In the genomic region with DNA sequence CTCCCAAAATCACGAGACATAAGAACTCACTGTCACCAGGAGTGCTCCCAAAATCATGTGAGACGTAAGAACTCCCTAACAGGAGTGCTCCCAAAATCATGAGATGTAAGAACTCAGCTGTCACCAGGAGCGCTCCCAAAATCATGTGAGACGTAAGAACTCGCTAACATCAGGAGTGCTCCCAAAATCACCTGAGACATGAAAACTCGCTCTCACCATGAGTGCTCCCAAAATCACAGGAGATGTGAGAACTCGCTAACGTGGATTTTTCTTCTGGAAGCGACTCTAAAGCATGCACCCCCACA, we compare ENCODE assay signal across 15 cellular contexts. TPM values are rescaled to one million over a fixed set of nuclear protein-coding genes. Genes with fewer than 3 reads are reported as not detected.
DNase-seq lines count a peak whose midpoint lies in the region; ATAC-seq, FAIRE-seq and TF ChIP-seq lines count a peak whose summit lies in the region.
"Had no signal": no experiment of that assay in that cellular context is flagged by ENCODE, and none has a peak within 500 bp of the region (broad histone marks: within the 10 kb centered on the region; RNA-seq: fewer than 3 reads in every experiment).

No MANE protein-coding gene starts in this region.

- H3K36me3 ChIP-seq in adipocyte (ENCODE audit: control insufficient read depth, insufficient read depth, low read length, severe bottlenecking) (peaks cover 96% of the 10 kb centered on the region), mesendoderm (ENCODE audit: control insufficient read depth, insufficient read depth, low read length) (peaks cover 13% of the 10 kb centered on the region), gastrocnemius medialis (peaks cover 0 to 78% of the 10 kb centered on the region in 2 donors)

- no peak overlapping the region for H3K4me2 ChIP-seq in mesendoderm (ENCODE audit: low read length)

- H3K27me3 ChIP-seq in adipocyte (replicated peaks; ENCODE audit: control insufficient read depth, insufficient read depth, low read length): no peaks in the 10 kb centered on the region
- no peaks in the 10 kb centered on the region for H3K27me3 ChIP-seq in mesendoderm (ENCODE audit: insufficient read depth, low read length, poor library complexity)
- H3K27me3 ChIP-seq in gastrocnemius medialis: no peaks in the 10 kb centered on the region

- no peak overlapping the region for H4K8ac ChIP-seq in mesendoderm (ENCODE audit: low read depth, low read length)

- H3K4me1 ChIP-seq in adipocyte (ENCODE audit: control insufficient read depth, insufficient read depth, low read length) (no peaks in the 10 kb centered on the region), mesendoderm (ENCODE audit: control insufficient read depth, low read depth, low read length) (no peaks in the 10 kb centered on the region), gastrocnemius medialis (no peaks in the 10 kb centered on the region)

- no peak overlapping the region for H2BK5ac ChIP-seq in mesendoderm (ENCODE audit: low read length)

- no peak for TF ChIP-seq CTCF in D721Med (IDR thresholded peaks at IDR 0.05; ENCODE audit: insufficient read depth, missing control alignments)
- TF ChIP-seq CTCF in gastrocnemius medialis (IDR thresholded peaks at IDR 0.05 in 4 of 5, conservative IDR thresholded peaks at IDR 0.05 in 1 of 5): no peak

- H3K4me3 ChIP-seq in adipocyte (ENCODE audit: low read length) (peak overlapping the region; percentile 55), mesendoderm (ENCODE audit: low read length) (no peak overlapping the region), gastrocnemius medialis (no peak overlapping the region)

- in situ Hi-C loops in gastrocnemius medialis (cut with MboI; ENCODE audit: low sequenced_read_pairs in 4 of 4): no loop called here

- DNase-seq in D721Med (ENCODE audit: insufficient read length, low spot score): no peak
- no peak for DNase-seq in adipocyte (ENCODE audit: low read depth)
- DNase-seq in fibroblast of peridontal ligament (ENCODE audit: extremely low read depth): peak; percentile 4
- DNase-seq in mesendoderm: peak; percentile 7
- no peak for DNase-seq in putamen (ENCODE audit: low spot score)
- no peak for DNase-seq in gastrocnemius medialis
- no peak for DNase-seq in SKM-1 (lab: John Stamatoyannopoulos, UW; ENCODE audit: unreplicated experiment)
- DNase-seq: C1 segment of cervical spinal cord; Calu3; CD4-positive, alpha-beta T cell; DMS79; HCEC 1CT; HFFc6 had no signal

- peak; percentile 11 for FAIRE-seq in D721Med (lab: Jason Lieb, UNC)
- FAIRE-seq: GM12891, HTR-8/SVneo had no signal

- no peak overlapping the region for H2BK15ac ChIP-seq in mesendoderm (replicated peaks; ENCODE audit: low read depth)

- no peak overlapping the region for H3K23ac ChIP-seq in mesendoderm (ENCODE audit: low read length)

- no peak for ATAC-seq in gastrocnemius medialis

- no peaks in the 10 kb centered on the region for H3K79me2 ChIP-seq in mesendoderm (ENCODE audit: control insufficient read depth, insufficient read depth, low read length)

- intact Hi-C loops in gastrocnemius medialis (cut with DNase I; ENCODE audit: low total_unique reads): no loop called here

- no peak overlapping the region for H2BK120ac ChIP-seq in mesendoderm (ENCODE audit: low read depth, low read length)

- no peak overlapping the region for H2AK5ac ChIP-seq in mesendoderm (ENCODE audit: low read length)

- H3K56ac ChIP-seq in mesendoderm (ENCODE audit: low read length): no peak overlapping the region

- no CpG with 5 or more reads among the region's 9 CpGs for WGBS in mesendoderm (ENCODE audit: extremely low coverage, insufficient coverage, low lambda C conversion rate)

- H3K9ac ChIP-seq in adipocyte (ENCODE audit: low read length): no peak overlapping the region
- no peak overlapping the region for H3K9ac ChIP-seq in mesendoderm (ENCODE audit: low read length)

- H3K79me1 ChIP-seq in mesendoderm (ENCODE audit: low read length): no peaks in the 10 kb centered on the region

- no peak overlapping the region for H3K18ac ChIP-seq in mesendoderm (ENCODE audit: low read length)

- no peak for TF ChIP-seq POLR2A in gastrocnemius medialis (IDR thresholded peaks at IDR 0.05)

- H3K4ac ChIP-seq in mesendoderm (ENCODE audit: low read depth, low read length): no peak overlapping the region

- no peak overlapping the region for H3K27ac ChIP-seq in mesendoderm (ENCODE audit: low read depth, low read length)
- H3K27ac ChIP-seq in gastrocnemius medialis: no peak overlapping the region

- H4K5ac ChIP-seq in mesendoderm (ENCODE audit: low read length): no peak overlapping the region

- H3K9me3 ChIP-seq in adipocyte (ENCODE audit: control insufficient read depth, low read length): peaks cover 89% of the 10 kb centered on the region
- peaks cover 0 to 21% (median 8%) of the 10 kb centered on the region in 3 donors for H3K9me3 ChIP-seq in gastrocnemius medialis

RNA-seq across cellular contexts. Expression of gene CTDP1, which starts 53.1 kb away (rescaled TPM):
- 19.0 TPM for polyA plus RNA-seq in mesendoderm (2013, experiment 1 of 2)
- 19.0 TPM for polyA plus RNA-seq in mesendoderm (2013, experiment 2 of 2)
- 10 to 100 TPM; 12.3 to 21.8 (median 16.5) TPM for total RNA-seq in gastrocnemius medialis

Comparison
In these comparisons a context has a peak if more than half of its experiments do, and no peak if none do; other contexts are left out.
1. DNase-seq: peak in fibroblast of peridontal ligament (single experiment) and mesendoderm (single experiment); none in D721Med (single experiment), adipocyte (single experiment), putamen (single experiment), gastrocnemius medialis (0 of 2) and SKM-1 (single experiment).